ENCODE assay signal across 10 cellular contexts in genomic region chr11:57791321-57792059, GRCh38. TPM values are rescaled to one million over a fixed set of nuclear protein-coding genes. Genes with fewer than 3 reads are reported as not detected.
A peak's percentile ranks its signal among the peaks of the same experiment; 100 is the strongest.
DNase-seq lines count a peak whose midpoint lies in the region; ATAC-seq, FAIRE-seq and TF ChIP-seq lines count a peak whose summit lies in the region.
"Had no signal": no experiment of that assay in that cellular context is flagged by ENCODE, and none has a peak within 500 bp of the region (broad histone marks: within the 10 kb centered on the region; RNA-seq: fewer than 3 reads in every experiment).

No MANE protein-coding gene starts in this region.

- TF ChIP-seq POLR2A in thyroid gland (IDR thresholded peaks at IDR 0.05), result no peak

- H3K4me3 Mint-ChIP-seq in activated CD8-positive, alpha-beta memory T cell treated with anti-CD3 and anti-CD28 coated beads, Interleukin-2, amount 10 ng/mL, durations not matched to agents 7 days and 5 days, result peak overlapping the region; percentile 52
- H3K4me3 Mint-ChIP-seq in activated B cell treated with CpG ODN at 0.5 μM for 24 hours, result peak overlapping the region; percentile 75

- H3K9me3 Mint-ChIP-seq in activated CD8-positive, alpha-beta memory T cell treated with anti-CD3 and anti-CD28 coated beads, Interleukin-2, amount 10 ng/mL, durations not matched to agents 7 days and 5 days (ENCODE audit: low read depth), result no peaks in the 10 kb centered on the region
- H3K9me3 Mint-ChIP-seq in activated B cell treated with CpG ODN at 0.5 μM for 24 hours, result no peaks in the 10 kb centered on the region

- H3K36me3 ChIP-seq in keratinocyte (ENCODE audit: control insufficient read depth in 2 of 2, extremely low read depth in 1 of 2, insufficient read depth in 2 of 2, low read length in 2 of 2), result peaks cover 16 to 24% of the 10 kb centered on the region in 2 experiments
- peaks cover 11 to 17% of the 10 kb centered on the region in 2 donors for H3K36me3 ChIP-seq in thyroid gland

- TF ChIP-seq CTCF in activated B cell treated with CpG ODN at 0.5 μM for 24 hours (IDR thresholded peaks at IDR 0.05) (no peak), keratinocyte (optimal IDR thresholded peaks at IDR 0.05 in 1 of 3, IDR thresholded peaks at IDR 0.05 in 1 of 3, conservative IDR thresholded peaks at IDR 0.05 in 1 of 3; ENCODE audit: extremely low read depth in 1 of 3, insufficient read depth in 2 of 3, low read length in 3 of 3) (no peak), thyroid gland (IDR thresholded peaks at IDR 0.05) (no peak)

- dilution Hi-C loops in keratinocyte (cut with MboI; ENCODE audit: extremely low pct_ligation_motif_present, low sequenced_read_pairs), result no loop called here

- peak overlapping the region; percentile 80 for H3K27ac Mint-ChIP-seq in activated CD8-positive, alpha-beta memory T cell treated with anti-CD3 and anti-CD28 coated beads, Interleukin-2, amount 10 ng/mL, durations not matched to agents 7 days and 5 days
- H3K27ac Mint-ChIP-seq in activated B cell treated with CpG ODN at 0.5 μM for 24 hours, result peak overlapping the region; percentile 90

- intact Hi-C loops in activated B cell treated with CpG ODN at 0.5 μM for 24 hours (cut with micrococcal nuclease), result loop anchor here (1.0 to 5.0 kb wide), 7 partner anchors 50 to 786 kb away; partner anchors contain the start of genes CLP1, LPXN, MED19 and SELENOH
- intact Hi-C loops in thyroid gland (cut with DNase I), result no loop called here

- peak overlapping the region; percentile 67 for H3K4me2 ChIP-seq in keratinocyte (ENCODE audit: control insufficient read depth, extremely low read depth, insufficient read depth, low read depth, low read length)

- no peak overlapping the region for H2AFZ ChIP-seq in keratinocyte (ENCODE audit: control insufficient read depth, low read length)

- H3K9ac ChIP-seq in keratinocyte (ENCODE audit: control insufficient read depth, extremely low read depth, insufficient read depth, low read length), result no peak overlapping the region

- POLR2A ChIA-PET in activated B cell treated with CpG ODN at 0.5 μM for 24 hours (lab: Charles Lee), result interaction anchor here (0.8 to 3.4 kb wide), 7 partner anchors 9 to 124 kb away, joined by 3 to 39 read pairs (median 4); partner anchors contain the start of genes BTBD18, CTNND1, SELENOH and ZDHHC5

- FAIRE-seq in keratinocyte (lab: Jason Lieb, UNC), result no peak

- no peaks in the 10 kb centered on the region for H3K27me3 ChIP-seq in keratinocyte (ENCODE audit: control insufficient read depth, extremely low read depth, insufficient read depth, low read length)
- H3K27me3 ChIP-seq in thyroid gland, result no peaks in the 10 kb centered on the region

- H3K4me3 ChIP-seq in keratinocyte (ENCODE audit: control insufficient read depth in 2 of 3, extremely low read depth in 1 of 3, insufficient read depth in 2 of 3, low read depth in 1 of 3, low read length in 3 of 3) (no peak overlapping the region), thyroid gland (replicated peaks in 1 of 3) (no peak overlapping the region)

- no peak for DNase-seq in activated CD8-positive, alpha-beta memory T cell treated with anti-CD3 and anti-CD28 coated beads, Interleukin-2, amount 10 ng/mL, durations not matched to agents 7 days and 5 days
- DNase-seq in activated CD8-positive, alpha-beta memory T cell treated with anti-CD3 and anti-CD28 coated beads for 24 hours, result no peak
- DNase-seq in activated B cell treated with CpG ODN at 0.5 μM for 24 hours (no peak), keratinocyte (ENCODE audit: low read depth, low spot score) (no peak), thyroid gland (no peak), SKM-1 (lab: John Stamatoyannopoulos, UW; ENCODE audit: unreplicated experiment) (no peak), GM03348 (ENCODE audit: low spot score) (no peak)
- DNase-seq: NCI-H2029 treated with DMSO at 0.1 percent for 48 hours had no signal

- 87 to 92% methylated on average over 21 to 22 of the region's 22 CpGs for WGBS in thyroid gland, 2 donors

- peaks cover 47% of the 10 kb centered on the region for H3K4me1 Mint-ChIP-seq in activated CD8-positive, alpha-beta memory T cell treated with anti-CD3 and anti-CD28 coated beads, Interleukin-2, amount 10 ng/mL, durations not matched to agents 7 days and 5 days
- peaks cover 79% of the 10 kb centered on the region for H3K4me1 Mint-ChIP-seq in activated B cell treated with CpG ODN at 0.5 μM for 24 hours

- no peaks in the 10 kb centered on the region for H3K9me1 ChIP-seq in keratinocyte (ENCODE audit: control insufficient read depth, extremely low read depth, insufficient read depth, low read length)

- H4K20me1 ChIP-seq in keratinocyte (ENCODE audit: control insufficient read depth, extremely low read depth, insufficient read depth, low read length), result peaks cover 5% of the 10 kb centered on the region

- H3K27ac ChIP-seq in keratinocyte (ENCODE audit: control insufficient read depth, insufficient read depth, low read length) (peak overlapping the region; percentile 66), thyroid gland (peak overlapping the region in 2 of 3 donors; percentile 47 to 58)

- CTCF ChIA-PET in activated CD8-positive, alpha-beta memory T cell treated with anti-CD3 and anti-CD28 coated beads, Interleukin-2, amount 10 ng/mL, durations not matched to agents 7 days and 5 days (lab: Charles Lee), result interaction anchor here (1.2 to 2.3 kb wide), 2 partner anchors 10 to 68 kb away, joined by 3 to 8 read pairs; no protein-coding TSS in a partner anchor
- CTCF ChIA-PET in activated B cell treated with CpG ODN at 0.5 μM for 24 hours (lab: Charles Lee), result interaction anchor here (0.9 kb wide), 1 partner anchor 9 kb away, joined by 5 read pairs; no protein-coding TSS in a partner anchor

- H3K9me3 ChIP-seq in keratinocyte (ENCODE audit: control insufficient read depth, low read depth, low read length) (no peaks in the 10 kb centered on the region), thyroid gland (no peaks in the 10 kb centered on the region)

- H3K27me3 Mint-ChIP-seq in activated CD8-positive, alpha-beta memory T cell treated with anti-CD3 and anti-CD28 coated beads, Interleukin-2, amount 10 ng/mL, durations not matched to agents 7 days and 5 days, result no peaks in the 10 kb centered on the region
- H3K27me3 Mint-ChIP-seq in activated B cell treated with CpG ODN at 0.5 μM for 24 hours, result no peaks in the 10 kb centered on the region

- H3K36me3 Mint-ChIP-seq in activated CD8-positive, alpha-beta memory T cell treated with anti-CD3 and anti-CD28 coated beads, Interleukin-2, amount 10 ng/mL, durations not matched to agents 7 days and 5 days, result peaks cover 9% of the 10 kb centered on the region
- H3K36me3 Mint-ChIP-seq in activated B cell treated with CpG ODN at 0.5 μM for 24 hours (ENCODE audit: low read depth), result peaks cover 16% of the 10 kb centered on the region

- peaks cover 54% of the 10 kb centered on the region for H3K4me1 ChIP-seq in keratinocyte (ENCODE audit: control insufficient read depth, extremely low read depth, insufficient read depth, low read length)
- peaks cover 37 to 47% of the 10 kb centered on the region in 2 donors for H3K4me1 ChIP-seq in thyroid gland

- peaks cover 97% of the 10 kb centered on the region for H3K79me2 ChIP-seq in keratinocyte (ENCODE audit: control insufficient read depth, insufficient read depth, low read length)

- ATAC-seq in activated CD8-positive, alpha-beta memory T cell treated with anti-CD3 and anti-CD28 coated beads, Interleukin-2, amount 10 ng/mL, durations not matched to agents 7 days and 5 days, result peak; percentile 5
- ATAC-seq in activated B cell treated with CpG ODN at 0.5 μM for 24 hours (ENCODE audit: low read depth) (no peak), GM18861 (IDR thresholded peaks at IDR 0.05; ENCODE audit: unreplicated experiment) (no peak)

RNA-seq across cellular contexts. Expression of gene CTNND1, which starts 29.9 kb away (rescaled TPM):
- 1 to 10 TPM; 5.0 to 7.7 TPM for total RNA-seq in activated CD8-positive, alpha-beta memory T cell treated with anti-CD3 and anti-CD28 coated beads, Interleukin-2, amount 10 ng/mL, durations not matched to agents 7 days and 5 days
- total RNA-seq in activated B cell treated with CpG ODN at 0.5 μM for 24 hours, result 34.2 and 42.3 TPM in 2 replicates
- 125 to 187 TPM (median 144 TPM) in 3 replicates for polyA plus RNA-seq in keratinocyte
- 91.5 TPM for polyA plus RNA-seq in keratinocyte (2011; ENCODE audit: low read depth)
- 84.0 and 129 TPM in 2 replicates for polyA plus RNA-seq in keratinocyte (2011; cell fraction: cytosol; rRNA removed)
- 203 and 221 TPM in 2 replicates for polyA plus RNA-seq in keratinocyte (2011; cell fraction: nucleus; rRNA removed)
- polyA plus RNA-seq in keratinocyte (2012; ENCODE audit: low replicate concordance), result 98.6 and 103 TPM in 2 replicates
- 413 to 516 TPM (median 498 TPM) in 3 replicates for polyA minus RNA-seq in keratinocyte
- polyA minus RNA-seq in keratinocyte (2011; cell fraction: cytosol; rRNA and poly(A)+ RNA removed), result 134 TPM
- 216 and 381 TPM in 2 replicates for polyA minus RNA-seq in keratinocyte (2011; cell fraction: nucleus; rRNA and poly(A)+ RNA removed)
- total RNA-seq in thyroid gland, result 100 to 1,000 TPM; 178 to 238 (median 202) TPM

RNA-seq across cellular contexts. Expression of gene BTBD18, which starts 39.9 kb away (rescaled TPM):
- total RNA-seq in activated CD8-positive, alpha-beta memory T cell treated with anti-CD3 and anti-CD28 coated beads, Interleukin-2, amount 10 ng/mL, durations not matched to agents 7 days and 5 days, result not detected
- not detected in 2 replicates for total RNA-seq in activated B cell treated with CpG ODN at 0.5 μM for 24 hours
- not detected in 3 replicates for polyA plus RNA-seq in keratinocyte
- polyA plus RNA-seq in keratinocyte (2011; ENCODE audit: low read depth), result not detected
- polyA plus RNA-seq in keratinocyte (2011; cell fraction: cytosol; rRNA removed), result not detected in 2 replicates
- polyA plus RNA-seq in keratinocyte (2011; cell fraction: nucleus; rRNA removed), result not detected in 2 replicates
- 0.17 TPM in 1 of 2 replicates, not detected in the other for polyA plus RNA-seq in keratinocyte (2012; ENCODE audit: low replicate concordance)
- not detected in 3 replicates for polyA minus RNA-seq in keratinocyte
- not detected for polyA minus RNA-seq in keratinocyte (2011; cell fraction: cytosol; rRNA and poly(A)+ RNA removed)
- polyA minus RNA-seq in keratinocyte (2011; cell fraction: nucleus; rRNA and poly(A)+ RNA removed), result not detected in 2 replicates
- total RNA-seq in thyroid gland, result not detected
- total RNA-seq: myocyte had no signal

RNA-seq across cellular contexts. Expression of gene SELENOH, which starts 50.2 kb away (rescaled TPM):
- total RNA-seq in activated CD8-positive, alpha-beta memory T cell treated with anti-CD3 and anti-CD28 coated beads, Interleukin-2, amount 10 ng/mL, durations not matched to agents 7 days and 5 days, result 100 to 1,000 TPM; 114 to 145 TPM
- 210 and 224 TPM in 2 replicates for total RNA-seq in activated B cell treated with CpG ODN at 0.5 μM for 24 hours
- 59.1 to 88.2 TPM (median 76.0 TPM) in 3 replicates for polyA plus RNA-seq in keratinocyte
- polyA plus RNA-seq in keratinocyte (2011; ENCODE audit: low read depth), result 39.6 TPM
- 48.8 and 72.9 TPM in 2 replicates for polyA plus RNA-seq in keratinocyte (2011; cell fraction: cytosol; rRNA removed)
- polyA plus RNA-seq in keratinocyte (2011; cell fraction: nucleus; rRNA removed), result 35.0 and 38.0 TPM in 2 replicates
- 79.8 and 96.0 TPM in 2 replicates for polyA plus RNA-seq in keratinocyte (2012; ENCODE audit: low replicate concordance)
- polyA minus RNA-seq in keratinocyte, result 5.1 to 10.0 TPM (median 6.5 TPM) in 3 replicates
- 43.4 TPM for polyA minus RNA-seq in keratinocyte (2011; cell fraction: cytosol; rRNA and poly(A)+ RNA removed)
- polyA minus RNA-seq in keratinocyte (2011; cell fraction: nucleus; rRNA and poly(A)+ RNA removed), result 10.6 and 13.4 TPM in 2 replicates
- total RNA-seq in thyroid gland, result 100 to 1,000 TPM; 130 to 271 (median 169) TPM
